In genomic region chr15:50523736-50524318, GRCh38 we compare ENCODE assay signal across 20 cellular contexts. TPM values are rescaled to one million over a fixed set of nuclear protein-coding genes. Genes with fewer than 3 reads are reported as not detected.
"Had no signal": no experiment of that assay in that cellular context is flagged by ENCODE, and none has a peak within 500 bp of the region (broad histone marks: within the 10 kb centered on the region; RNA-seq: fewer than 3 reads in every experiment).

No MANE protein-coding gene starts in this region.

- H2AFZ ChIP-seq: hepatocyte had no signal

- H3K4me1 Mint-ChIP-seq: activated CD4-positive, alpha-beta T cell treated with anti-CD3 and anti-CD28 coated beads for 36 hours; T-helper 17 cell had no signal

- H3K79me2 ChIP-seq: hepatocyte had no signal

- H3K27ac Mint-ChIP-seq: activated CD4-positive, alpha-beta memory T cell treated with anti-CD3 and anti-CD28 coated beads for 36 hours; activated CD4-positive, alpha-beta T cell treated with anti-CD3 and anti-CD28 coated beads for 36 hours; activated naive CD8-positive, alpha-beta T cell; effector memory CD8-positive, alpha-beta T cell; natural killer cell treated with Interleukin-12 subunit alpha and Interleukin-12 subunit beta and Interleukin-15 and Interleukin-18, amount 100 ng/mL, for 72 hours; T-helper 17 cell had no signal

- H3K4me3 ChIP-seq: cardiac muscle cell, hepatocyte, spleen, tibial artery had no signal

- H3K9me3 Mint-ChIP-seq: activated CD4-positive, alpha-beta memory T cell treated with anti-CD3 and anti-CD28 coated beads for 36 hours; natural killer cell treated with Interleukin-12 subunit alpha and Interleukin-12 subunit beta and Interleukin-15 and Interleukin-18, amount 100 ng/mL, for 72 hours had no signal

- H3K36me3 ChIP-seq: cardiac muscle cell, spleen, tibial artery had no signal

- ATAC-seq: activated CD4-positive, alpha-beta T cell treated with anti-CD3 and anti-CD28 coated beads for 36 hours; effector memory CD8-positive, alpha-beta T cell; natural killer cell treated with Interleukin-12 subunit alpha and Interleukin-12 subunit beta and Interleukin-15 and Interleukin-18, amount 100 ng/mL, for 72 hours; T-helper 17 cell had no signal

- H3K27me3 Mint-ChIP-seq: activated CD4-positive, alpha-beta memory T cell treated with anti-CD3 and anti-CD28 coated beads for 36 hours; activated CD4-positive, alpha-beta T cell treated with anti-CD3 and anti-CD28 coated beads for 36 hours; activated naive CD8-positive, alpha-beta T cell; effector memory CD8-positive, alpha-beta T cell; natural killer cell treated with Interleukin-12 subunit alpha and Interleukin-12 subunit beta and Interleukin-15 and Interleukin-18, amount 100 ng/mL, for 72 hours; T-helper 17 cell had no signal

- H3K4me3 Mint-ChIP-seq: activated CD4-positive, alpha-beta memory T cell treated with anti-CD3 and anti-CD28 coated beads for 36 hours; activated CD4-positive, alpha-beta T cell treated with anti-CD3 and anti-CD28 coated beads for 36 hours; activated naive CD8-positive, alpha-beta T cell; effector memory CD8-positive, alpha-beta T cell; natural killer cell treated with Interleukin-12 subunit alpha and Interleukin-12 subunit beta and Interleukin-15 and Interleukin-18, amount 100 ng/mL, for 72 hours; T-helper 17 cell had no signal

- H3K36me3 Mint-ChIP-seq: activated CD4-positive, alpha-beta memory T cell treated with anti-CD3 and anti-CD28 coated beads for 36 hours; natural killer cell treated with Interleukin-12 subunit alpha and Interleukin-12 subunit beta and Interleukin-15 and Interleukin-18, amount 100 ng/mL, for 72 hours had no signal

- H3K4me2 ChIP-seq: hepatocyte had no signal

- DNase-seq: activated CD4-positive, alpha-beta memory T cell treated with anti-CD3 and anti-CD28 coated beads for 36 hours; activated CD4-positive, alpha-beta T cell treated with anti-CD3 and anti-CD28 coated beads for 36 hours; activated T-cell treated with anti-CD3 and anti-CD28 coated beads for 4 hours; amniotic stem cell; dermis blood vessel endothelial cell; effector memory CD8-positive, alpha-beta T cell; nucleus accumbens; posterior cingulate gyrus; spleen; stimulated activated CD8-positive, alpha-beta memory T cell treated with anti-CD3 and anti-CD28 coated beads, Interleukin-4, amount 100 ng/mL, for 48 hours; stimulated activated naive CD4-positive, alpha-beta T cell; T-helper 17 cell; tibial artery had no signal

- H3K9me3 ChIP-seq: tibial artery had no signal

- H3K27ac ChIP-seq: cardiac muscle cell, epithelial cell of prostate, spleen, tibial artery had no signal

- H3K4me1 ChIP-seq: spleen, tibial artery had no signal

RNA-seq across cellular contexts. Expression of gene USP50, which starts 22.6 kb away (rescaled TPM):
- total RNA-seq: activated CD4-positive, alpha-beta memory T cell treated with anti-CD3 and anti-CD28 coated beads for 36 hours; activated CD4-positive, alpha-beta T cell treated with anti-CD3 and anti-CD28 coated beads for 36 hours; cardiac muscle cell; dermis blood vessel endothelial cell; hepatocyte; lower leg skin; natural killer cell treated with Interleukin-12 subunit alpha and Interleukin-12 subunit beta and Interleukin-15 and Interleukin-18, amount 100 ng/mL, for 72 hours; subcutaneous adipose tissue had no signal
